Comparison of ENCODE assay signal across 14 cellular contexts in the genomic region with DNA sequence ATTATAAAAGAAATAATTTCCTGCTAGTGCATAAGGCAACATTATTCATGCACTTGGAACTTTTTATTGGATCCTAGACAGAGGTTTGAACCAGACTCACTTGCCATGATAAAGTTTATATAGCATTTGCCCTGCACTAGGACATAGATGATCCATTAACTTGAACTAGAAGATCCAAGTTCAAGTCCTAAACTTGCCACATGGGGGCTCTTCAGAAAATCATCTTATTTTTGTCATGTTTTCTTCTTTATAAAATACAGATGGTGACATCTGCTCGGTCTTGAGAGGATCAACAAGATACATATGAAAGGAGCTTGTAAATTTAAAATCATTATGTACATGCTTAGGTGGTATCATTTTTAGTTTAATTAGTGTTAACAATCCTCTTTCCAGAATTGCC.
DNase-seq lines count a peak whose midpoint lies in the region; ATAC-seq, FAIRE-seq and TF ChIP-seq lines count a peak whose summit lies in the region.
"Had no signal": no experiment of that assay in that cellular context is flagged by ENCODE, and none has a peak within 500 bp of the region (broad histone marks: within the 10 kb centered on the region; RNA-seq: fewer than 3 reads in every experiment).

No MANE protein-coding gene starts in this region.

- no peaks in the 10 kb centered on the region for H3K4me1 Mint-ChIP-seq in activated T-cell treated with anti-CD3 and anti-CD28 coated beads, Interleukin-2, amount 50 U/mL, for 24 hours (ENCODE audit: low read depth)
- H3K4me1 Mint-ChIP-seq: naive B cell had no signal

- no peak overlapping the region for H2BK20ac ChIP-seq in IMR-90 (ENCODE audit: low read depth, low read length)

- no peaks in the 10 kb centered on the region for H3K79me1 ChIP-seq in IMR-90 (ENCODE audit: low read depth in 1 of 2, low read length in 2 of 2)

- H3K27ac ChIP-seq in IMR-90 (ENCODE audit: insufficient read depth, low read length): no peak overlapping the region
- H3K27ac ChIP-seq in RWPE2 (ENCODE audit: poor library complexity, severe bottlenecking): no peak overlapping the region
- H3K27ac ChIP-seq: adrenal gland had no signal

- no peak overlapping the region for H2BK15ac ChIP-seq in IMR-90 (ENCODE audit: low read depth, low read length)

- H2BK120ac ChIP-seq in IMR-90 (ENCODE audit: low read depth, low read length): no peak overlapping the region

- DNase-seq in EL (peak; percentile 29), IMR-90 (no peak), RWPE2 (ENCODE audit: low spot score) (no peak), kidney epithelial cell (ENCODE audit: low read depth) (no peak), urothelium cell line (ENCODE audit: low spot score) (no peak), NCI-H1048 (lab: John Stamatoyannopoulos, UW) (no peak)
- no peak for DNase-seq in activated T-cell treated with anti-CD3 and anti-CD28 coated beads, Interleukin-2, amount 50 U/mL, for 24 hours
- DNase-seq: activated CD4-positive, CD25-positive, alpha-beta regulatory T cell treated with anti-CD3 and anti-CD28 coated beads, Interleukin-2, amount 50 U/mL, for 72 hours; activated T-cell treated with anti-CD3 and anti-CD28 coated beads, Interleukin-2, amount 50 U/mL, for 48 hours; adrenal gland; GOT3; kidney glomerular epithelial cell; naive B cell; NCI-H146 had no signal

- H3K27me3 ChIP-seq in IMR-90 (ENCODE audit: control insufficient read depth, insufficient read depth, low read length) (no peaks in the 10 kb centered on the region; the same call in 1 of the 2 replicates), RWPE2 (ENCODE audit: insufficient read depth, poor library complexity, severe bottlenecking) (no peaks in the 10 kb centered on the region), kidney epithelial cell (ENCODE audit: control insufficient read depth, insufficient read depth, low read length) (no peaks in the 10 kb centered on the region)
- H3K27me3 ChIP-seq: adrenal gland had no signal

- H3K4me3 ChIP-seq in IMR-90 (ENCODE audit: insufficient read depth, low read depth, low read length) (no peak overlapping the region), RWPE2 (ENCODE audit: severe bottlenecking) (no peak overlapping the region), kidney epithelial cell (ENCODE audit: low read depth, low read length) (no peak overlapping the region)
- H3K4me3 ChIP-seq: adrenal gland had no signal

- no peaks in the 10 kb centered on the region for H3K36me3 Mint-ChIP-seq in activated T-cell treated with anti-CD3 and anti-CD28 coated beads, Interleukin-2, amount 50 U/mL, for 24 hours (ENCODE audit: low read depth)

- CTCF ChIA-PET in IMR-90 (lab: Yijun Ruan, JAX): no interaction called here

- in situ Hi-C loops in IMR-90 (cut with MboI; ENCODE audit: low sequenced_read_pairs): no loop called here

- H3K9me3 Mint-ChIP-seq in activated T-cell treated with anti-CD3 and anti-CD28 coated beads, Interleukin-2, amount 50 U/mL, for 24 hours: no peaks in the 10 kb centered on the region

- H3K9me3 ChIP-seq in IMR-90 (ENCODE audit: control insufficient read depth, insufficient read depth, low read length) (no peaks in the 10 kb centered on the region), RWPE2 (ENCODE audit: severe bottlenecking) (no peaks in the 10 kb centered on the region)
- H3K9me3 ChIP-seq: adrenal gland had no signal

- H3K9me1 ChIP-seq in IMR-90 (ENCODE audit: insufficient read depth, low read length): no peaks in the 10 kb centered on the region

- H4K20me1 ChIP-seq in IMR-90 (ENCODE audit: insufficient read depth, low read length): no peaks in the 10 kb centered on the region

- TF ChIP-seq CTCF in IMR-90 (conservative IDR thresholded peaks at IDR 0.05; ENCODE audit: low read depth, low read length) (peak; percentile 18; the same call in 1 of the 2 replicates), RWPE2 (IDR thresholded peaks at IDR 0.05; ENCODE audit: poor library complexity, severe bottlenecking) (peak; percentile 28), kidney epithelial cell (IDR thresholded peaks at IDR 0.05; ENCODE audit: insufficient read depth, low read length, poor library complexity, severe bottlenecking) (peak; percentile 16)

- no peak overlapping the region for H3K56ac ChIP-seq in IMR-90 (ENCODE audit: extremely low read depth, insufficient read depth, low read length)

- H3K4ac ChIP-seq in IMR-90 (ENCODE audit: low read depth, low read length): no peak overlapping the region

- H4K8ac ChIP-seq in IMR-90 (ENCODE audit: low read depth in 2 of 2, low read length in 2 of 2): no peak overlapping the region

- no peak for TF ChIP-seq RAD21 in IMR-90 (IDR thresholded peaks at IDR 0.05; ENCODE audit: low read length)

- intact Hi-C loops in IMR-90 (cut with micrococcal nuclease): no loop called here

- no peak overlapping the region for H3K4me2 ChIP-seq in IMR-90 (ENCODE audit: low read depth, low read length)

- H2AFZ ChIP-seq in IMR-90 (replicated peaks; ENCODE audit: low read length, poor library complexity): no peak overlapping the region

- no peak overlapping the region for H3K4me3 Mint-ChIP-seq in activated T-cell treated with anti-CD3 and anti-CD28 coated beads, Interleukin-2, amount 50 U/mL, for 24 hours
- H3K4me3 Mint-ChIP-seq: naive B cell had no signal

- H4K5ac ChIP-seq in IMR-90 (ENCODE audit: low read depth, low read length): no peak overlapping the region

- POLR2A ChIA-PET in IMR-90 (lab: Charles Lee; ENCODE audit: unreplicated experiment): no interaction called here

- H2AK5ac ChIP-seq in IMR-90 (ENCODE audit: low read depth, low read length): no peak overlapping the region

- dilution Hi-C loops in IMR-90 (cut with HindIII; ENCODE audit: low sequenced_read_pairs, unreplicated experiment): no loop called here

- peaks cover 2% of the 10 kb centered on the region for H3K27me3 Mint-ChIP-seq in activated T-cell treated with anti-CD3 and anti-CD28 coated beads, Interleukin-2, amount 50 U/mL, for 24 hours

- H3K18ac ChIP-seq in IMR-90 (ENCODE audit: low read depth, low read length): no peak overlapping the region

- H2AK9ac ChIP-seq in IMR-90 (replicated peaks; ENCODE audit: low read depth, low read length, poor library complexity): no peak overlapping the region

- H3K36me3 ChIP-seq in IMR-90 (ENCODE audit: control insufficient read depth, insufficient read depth, low read length) (no peaks in the 10 kb centered on the region), RWPE2 (ENCODE audit: low read depth) (no peaks in the 10 kb centered on the region), kidney epithelial cell (ENCODE audit: control insufficient read depth, insufficient read depth, low read length) (no peaks in the 10 kb centered on the region)
- H3K36me3 ChIP-seq: adrenal gland had no signal

- H3K9ac ChIP-seq in IMR-90 (ENCODE audit: low read depth, low read length): no peak overlapping the region

- H4K91ac ChIP-seq in IMR-90 (ENCODE audit: insufficient read depth, low read depth, low read length): no peak overlapping the region

- H2BK5ac ChIP-seq in IMR-90 (ENCODE audit: low read depth, low read length, poor library complexity, severe bottlenecking): no peak overlapping the region

- no peak overlapping the region for H3K27ac Mint-ChIP-seq in activated T-cell treated with anti-CD3 and anti-CD28 coated beads, Interleukin-2, amount 50 U/mL, for 24 hours
- H3K27ac Mint-ChIP-seq: naive B cell had no signal

- no peak overlapping the region for H3K14ac ChIP-seq in IMR-90 (replicated peaks; ENCODE audit: low read depth, low read length)

- TF ChIP-seq POLR2A in IMR-90 (IDR thresholded peaks at IDR 0.05; ENCODE audit: low read depth, low read length): no peak

- FAIRE-seq in urothelium cell line (lab: Jason Lieb, UNC): no peak

- no peak for ATAC-seq in IMR-90 (ENCODE audit: low read depth)
- no peak for ATAC-seq in RWPE2 (ENCODE audit: low read depth)

- H3K4me1 ChIP-seq in IMR-90 (ENCODE audit: control insufficient read depth, insufficient read depth, low read length) (0 out of 2 replicates have a peak, but pooled peaks cover 2% of the 10 kb centered on the region), RWPE2 (ENCODE audit: insufficient read depth, poor library complexity, severe bottlenecking) (no peaks in the 10 kb centered on the region)
- H3K4me1 ChIP-seq: adrenal gland had no signal

- WGBS in IMR-90 (ENCODE audit: extremely low coverage in 2 of 2, insufficient read length in 1 of 2), 2 experiments: no CpG with 5 or more reads among the region's 1 CpG

- BruUV-seq in IMR-90 (replicated peaks; lab: Mats Ljungman, UMichigan): no TSS peak

- H3K23ac ChIP-seq in IMR-90 (ENCODE audit: low read depth, low read length): no peak overlapping the region

TF ChIP-seq in IMR-90, 13 proteins besides CTCF, POLR2A, EP300 and RAD21:
- TF ChIP-seq MXI1 (IDR thresholded peaks at IDR 0.05; ENCODE audit: borderline replicate concordance, low read depth, low read length) (no peak), SMC3 (IDR thresholded peaks at IDR 0.05; ENCODE audit: low read depth, low read length) (no peak)
